ENCODE assay signal across 34 cellular contexts in genomic region chr2:118683460-118683859, GRCh38.
"Had no signal": no experiment of that assay in that cellular context is flagged by ENCODE, and none has a peak within 500 bp of the region (broad histone marks: within the 10 kb centered on the region; RNA-seq: fewer than 3 reads in every experiment).

No MANE protein-coding gene starts in this region.

- H3K4me3 ChIP-seq: adrenal gland, body of pancreas, breast epithelium had no signal

- H3K27ac ChIP-seq: adrenal gland, body of pancreas, brain microvascular endothelial cell, breast epithelium, VCaP had no signal

- H3K4me1 ChIP-seq: adrenal gland, body of pancreas, breast epithelium had no signal

- H3K27me3 ChIP-seq: adrenal gland, body of pancreas, brain microvascular endothelial cell, breast epithelium had no signal

- FAIRE-seq: astrocyte, TTC549 had no signal

- H3K9me3 ChIP-seq: adrenal gland, body of pancreas, breast epithelium had no signal

- H3K36me3 ChIP-seq: adrenal gland, brain microvascular endothelial cell, breast epithelium had no signal

- DNase-seq: activated B cell treated with CpG ODN at 0.5 μM for 24 hours; activated CD4-positive, alpha-beta memory T cell treated with anti-CD3 and anti-CD28 coated beads for 36 hours; activated CD4-positive, alpha-beta T cell treated with anti-CD3 and anti-CD28 coated beads for 4 hours; activated CD4-positive, alpha-beta T cell treated with anti-CD3 and anti-CD28 coated beads, Interleukin-2, amount 10 ng/mL, durations not matched to agents 24 days and 14 days; activated CD4-positive, alpha-beta T cell treated with anti-CD3 and anti-CD28 coated beads, Interleukin-2, amount 50 U/mL, for 1 hour; activated CD4-positive, alpha-beta T cell treated with anti-CD3 and anti-CD28 coated beads, Interleukin-2, amount 50 U/mL, for 4 hours; activated CD4-positive, CD25-positive, alpha-beta regulatory T cell treated with anti-CD3 and anti-CD28 coated beads, Interleukin-2, amount 50 U/mL, for 72 hours; activated CD8-positive, alpha-beta memory T cell treated with anti-CD3 and anti-CD28 coated beads, Interleukin-2, amount 50 U/mL, for 4 hours; activated CD8-positive, alpha-beta T cell treated with anti-CD3 and anti-CD28 coated beads for 36 hours; activated effector memory CD4-positive, alpha-beta T cell treated with anti-CD3 and anti-CD28 coated beads, Interleukin-2, amount 50 U/mL, for 16 hours; activated gamma-delta T cell treated with Interleukin-2 at 50 U/mL for 16 hours; activated naive CD4-positive, alpha-beta T cell; activated naive CD4-positive, alpha-beta T cell treated with anti-CD3 and anti-CD28 coated beads for 36 hours; activated naive CD4-positive, alpha-beta T cell treated with anti-CD3 and anti-CD28 coated beads, Interleukin-2, amount 50 U/mL, for 16 hours; activated naive CD8-positive, alpha-beta T cell treated with anti-CD3 and anti-CD28 coated beads for 36 hours; activated T-cell treated with anti-CD3 and anti-CD28 coated beads for 4 hours; activated T-cell treated with anti-CD3 and anti-CD28 coated beads, Interleukin-2, amount 50 U/mL, for 1 hour; activated T-cell treated with anti-CD3 and anti-CD28 coated beads, Interleukin-2, amount 50 U/mL, for 4 hours; activated T-cell treated with anti-CD3 and anti-CD28 coated beads, Interleukin-2, amount 50 U/mL, for 72 hours; adrenal gland; amniotic stem cell; aorta; body of pancreas; brain microvascular endothelial cell; central memory CD4-positive, alpha-beta T cell; T-helper 1 cell; T-helper 2 cell; T-helper 9 cell had no signal

- ATAC-seq: activated CD8-positive, alpha-beta T cell treated with anti-CD3 and anti-CD28 coated beads for 36 hours; activated naive CD4-positive, alpha-beta T cell treated with anti-CD3 and anti-CD28 coated beads, Interleukin-2, amount 50 U/mL, for 72 hours; activated T-cell treated with anti-CD3 and anti-CD28 coated beads, Interleukin-2, amount 50 U/mL, for 4 hours; activated T-cell treated with anti-CD3 and anti-CD28 coated beads, Interleukin-2, amount 50 U/mL, for 72 hours; activated T-helper 17 cell treated with anti-CD3 and anti-CD28 coated beads, Interleukin-2, amount 50 U/mL, for 72 hours; body of pancreas had no signal
